Comparison of ENCODE assay signal across 23 cellular contexts in genomic region chr13:35208587-35208986, GRCh38.
DNase-seq lines count a peak whose midpoint lies in the region; ATAC-seq, FAIRE-seq and TF ChIP-seq lines count a peak whose summit lies in the region.
"Had no signal": no experiment of that assay in that cellular context is flagged by ENCODE, and none has a peak within 500 bp of the region (broad histone marks: within the 10 kb centered on the region; RNA-seq: fewer than 3 reads in every experiment).

No MANE protein-coding gene starts in this region.

- FAIRE-seq in islet of Langerhans (lab: Jason Lieb, UNC), result peak; percentile 43
- FAIRE-seq: A549, G401.6, GM12892, GM18507, K562 had no signal

- TF ChIP-seq CTCF in SK-N-SH (IDR thresholded peaks at IDR 0.05), result no peak
- TF ChIP-seq CTCF in PC-3 (conservative IDR thresholded peaks at IDR 0.05; ENCODE audit: low read depth, low read length), result no peak
- no peak for TF ChIP-seq CTCF in WERI-Rb-1 (IDR thresholded peaks at IDR 0.05; ENCODE audit: low read depth, low read length)
- no peak for TF ChIP-seq CTCF in prostate gland (IDR thresholded peaks at IDR 0.05)

- no peak for DNase-seq in SK-N-SH
- DNase-seq in PC-3, result peak; percentile 35
- DNase-seq in WERI-Rb-1, result no peak
- DNase-seq in SIG-M5 (lab: John Stamatoyannopoulos, UW), result no peak
- no peak for DNase-seq in prostate gland (ENCODE audit: low spot score)
- DNase-seq: AML-193; Calu3; CD4-positive, alpha-beta T cell; DMS79 treated with DMSO at 0.1 percent for 48 hours; GOT3; H9; IMR-90 had no signal

- H3K4me2 ChIP-seq in SK-N-SH, result no peak overlapping the region
- H3K4me2 ChIP-seq in PC-3 (ENCODE audit: low read length), result no peak overlapping the region
- H3K4me2 ChIP-seq: A549 had no signal

- H3K4me3 ChIP-seq in SK-N-SH (ENCODE audit: low read depth in 2 of 2, low read length in 1 of 2), result no peak overlapping the region
- H3K4me3 ChIP-seq in PC-3 (ENCODE audit: low read length), result no peak overlapping the region
- H3K4me3 ChIP-seq in WERI-Rb-1 (ENCODE audit: low read depth, low read length), result no peak overlapping the region
- no peak overlapping the region for H3K4me3 ChIP-seq in prostate gland
- H3K4me3 ChIP-seq: A549, K562 had no signal

- H3K79me2 ChIP-seq in SK-N-SH (ENCODE audit: insufficient read depth) (no peaks in the 10 kb centered on the region), PC-3 (ENCODE audit: low read length) (no peaks in the 10 kb centered on the region)

- CTCF ChIA-PET in SK-N-SH (lab: Yijun Ruan, JAX) (interaction anchor here (0.7 to 3.8 kb wide), 4 partner anchors 10 to 515 kb away, joined by 3 to 17 read pairs (median 3); no protein-coding TSS in a partner anchor), PC-3 (lab: Charles Lee) (no interaction called here)

- no peak overlapping the region for H2AFZ ChIP-seq in SK-N-SH (ENCODE audit: low read depth)
- no peak overlapping the region for H2AFZ ChIP-seq in PC-3 (ENCODE audit: low read length)

- H3K27me3 ChIP-seq in SK-N-SH (ENCODE audit: insufficient read depth) (no peaks in the 10 kb centered on the region), PC-3 (ENCODE audit: low read length) (no peaks in the 10 kb centered on the region), WERI-Rb-1 (ENCODE audit: insufficient read depth, low read depth, severe bottlenecking) (no peaks in the 10 kb centered on the region), prostate gland (replicated peaks; ENCODE audit: insufficient read depth) (no peaks in the 10 kb centered on the region)

- H3K27ac ChIP-seq in SK-N-SH (ENCODE audit: low read depth in 2 of 2, low read length in 1 of 2), result no peak overlapping the region
- H3K27ac ChIP-seq in PC-3 (ENCODE audit: low read length), result no peak overlapping the region
- no peak overlapping the region for H3K27ac ChIP-seq in WERI-Rb-1
- no peak overlapping the region for H3K27ac ChIP-seq in prostate gland
- H3K27ac ChIP-seq: 22Rv1, A549, C4-2B, HL-60 had no signal

- H3K9ac ChIP-seq in SK-N-SH, result no peak overlapping the region
- H3K9ac ChIP-seq in PC-3 (ENCODE audit: low read length), result no peak overlapping the region

- WGBS in SK-N-SH (ENCODE audit: low lambda C conversion rate), result 84% methylated on average over 1 of the region's 1 CpG
- WGBS in prostate gland, result 91% methylated on average over 1 of the region's 1 CpG

- H3K4me1 ChIP-seq in SK-N-SH (ENCODE audit: control insufficient read depth in 1 of 2, insufficient read depth in 2 of 2, low read depth in 1 of 2, low read length in 1 of 2), result no peaks in the 10 kb centered on the region; a peak in 1 of 4 replicates
- H3K4me1 ChIP-seq in PC-3 (ENCODE audit: insufficient read depth, low read length), result no peaks in the 10 kb centered on the region
- H3K4me1 ChIP-seq in prostate gland (replicated peaks), result no peaks in the 10 kb centered on the region
- H3K4me1 ChIP-seq: A549 had no signal

- no peak for TF ChIP-seq EP300 in SK-N-SH (IDR thresholded peaks at IDR 0.05; ENCODE audit: borderline replicate concordance in 1 of 2, low read depth in 1 of 2, low read length in 1 of 2)

- ATAC-seq in SK-N-SH treated with all-trans-retinoic acid at 6 μM for 48 hours (peak; percentile 50; the same call in 2 of the 3 replicates), PC-3 (peak; percentile 64), HG02623 (IDR thresholded peaks at IDR 0.05; ENCODE audit: unreplicated experiment) (no peak)
- ATAC-seq: A549, K562 had no signal

- H4K20me1 ChIP-seq in SK-N-SH (ENCODE audit: insufficient read depth), result no peaks in the 10 kb centered on the region
- H4K20me1 ChIP-seq in PC-3 (ENCODE audit: low read length), result no peaks in the 10 kb centered on the region

- POLR2A ChIA-PET in SK-N-SH (lab: Yijun Ruan, JAX), result interaction anchor here (0.7 kb wide), 1 partner anchor 268 kb away, joined by 3 read pairs; the partner anchor contains the start of gene MAB21L1
- POLR2A ChIA-PET in PC-3 (lab: Charles Lee; ENCODE audit: unreplicated experiment), result interaction anchor here (0.7 kb wide), 1 partner anchor 198 kb away, joined by 5 read pairs; no protein-coding TSS in a partner anchor

- H3F3A ChIP-seq in SK-N-SH (replicated peaks; ENCODE audit: insufficient read depth) (no peaks in the 10 kb centered on the region), PC-3 (ENCODE audit: low read length, unreplicated experiment) (no peaks in the 10 kb centered on the region)

- H3K9me2 ChIP-seq in SK-N-SH (no peaks in the 10 kb centered on the region), PC-3 (replicated peaks; ENCODE audit: low read length) (no peaks in the 10 kb centered on the region)

- no TSS peak for BruUV-seq in PC-3 (replicated peaks; lab: Mats Ljungman, UMichigan)

- TF ChIP-seq RAD21 in SK-N-SH (IDR thresholded peaks at IDR 0.05; ENCODE audit: low read length), result no peak

- no peak for TF ChIP-seq POLR2A in prostate gland (IDR thresholded peaks at IDR 0.05)

- H3K36me3 ChIP-seq in SK-N-SH (replicated peaks in 1 of 2; ENCODE audit: control insufficient read depth in 1 of 2, insufficient read depth in 2 of 2, low read length in 1 of 2) (peaks cover 0 to 5% of the 10 kb centered on the region in 2 experiments), PC-3 (ENCODE audit: low read depth, low read length) (no peaks in the 10 kb centered on the region), WERI-Rb-1 (no peaks in the 10 kb centered on the region), prostate gland (no peaks in the 10 kb centered on the region)

- H3K9me3 ChIP-seq in SK-N-SH (no peaks in the 10 kb centered on the region), PC-3 (ENCODE audit: low read length) (no peaks in the 10 kb centered on the region), WERI-Rb-1 (ENCODE audit: severe bottlenecking) (no peaks in the 10 kb centered on the region), prostate gland (no peaks in the 10 kb centered on the region)
- H3K9me3 ChIP-seq: A549 had no signal

- intact Hi-C loops in PC-3 (cut with micrococcal nuclease) (no loop called here), prostate gland (cut with DNase I) (no loop called here)

TF ChIP-seq in SK-N-SH treated with all-trans-retinoic acid at 6 μM for 48 hours, 23 proteins besides CTCF, POLR2A, EP300 and RAD21:
- TF ChIP-seq CSDC2 (CRISPR knock-in tag; IDR thresholded peaks at IDR 0.05), result no peak
- peak; percentile 68 for TF ChIP-seq ISL1 (CRISPR knock-in tag; IDR thresholded peaks at IDR 0.05)
- TF ChIP-seq TOX (CRISPR knock-in tag; IDR thresholded peaks at IDR 0.05; ENCODE audit: borderline replicate concordance), result no peak

TF ChIP-seq in SK-N-SH, 30 proteins besides CTCF, POLR2A, EP300 and RAD21:
- TF ChIP-seq RCOR1 (IDR thresholded peaks at IDR 0.05; ENCODE audit: low read length), result no peak
- no peak for TF ChIP-seq MXI1 (IDR thresholded peaks at IDR 0.05; ENCODE audit: low read depth, low read length)
- TF ChIP-seq USF1 (IDR thresholded peaks at IDR 0.05; ENCODE audit: borderline replicate concordance, low read depth), result no peak
- TF ChIP-seq RFX5 (IDR thresholded peaks at IDR 0.05; ENCODE audit: low read length), result no peak
- no peak for TF ChIP-seq GATA2 (CRISPR knock-in tag; IDR thresholded peaks at IDR 0.05)
- no peak for TF ChIP-seq SIN3A (IDR thresholded peaks at IDR 0.05; ENCODE audit: borderline replicate concordance, low read depth, low read length)
- no peak for TF ChIP-seq POLR2AphosphoS5 (IDR thresholded peaks at IDR 0.05; ENCODE audit: low read depth, low read length)
- TF ChIP-seq CHD2 (IDR thresholded peaks at IDR 0.05; ENCODE audit: low read length, partially characterized antibody), result no peak
- TF ChIP-seq TEAD4 (IDR thresholded peaks at IDR 0.05; ENCODE audit: borderline replicate concordance, insufficient read depth), result no peak
- no peak for TF ChIP-seq REST (IDR thresholded peaks at IDR 0.05; ENCODE audit: low read depth, low read length)
